In the genomic region with DNA sequence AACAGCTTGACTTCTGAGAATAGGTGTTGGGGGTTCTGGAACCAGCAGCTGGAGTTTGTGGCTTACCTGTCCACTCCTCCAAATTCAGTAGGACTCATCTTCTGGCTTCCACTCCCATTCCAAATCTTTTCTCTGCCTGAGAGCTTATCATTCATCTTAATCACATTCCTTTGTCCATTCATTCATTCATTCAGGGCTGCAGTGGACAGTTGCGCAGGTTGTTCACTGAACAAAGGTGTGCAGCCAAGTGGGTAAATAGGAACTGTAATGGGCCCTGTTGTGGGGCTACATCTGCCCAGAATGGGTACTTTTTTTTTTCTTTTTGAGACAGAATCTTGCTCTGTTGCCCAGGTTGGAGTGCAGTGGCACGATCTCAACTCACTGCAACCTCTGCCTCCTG, we compare ENCODE assay signal across 18 cellular contexts. TPM values are rescaled to one million over a fixed set of nuclear protein-coding genes. Genes with fewer than 3 reads are reported as not detected.
DNase-seq lines count a peak whose midpoint lies in the region; ATAC-seq, FAIRE-seq and TF ChIP-seq lines count a peak whose summit lies in the region.
"Had no signal": no experiment of that assay in that cellular context is flagged by ENCODE, and none has a peak within 500 bp of the region (broad histone marks: within the 10 kb centered on the region; RNA-seq: fewer than 3 reads in every experiment).

No MANE protein-coding gene starts in this region.

- H3K4me1 Mint-ChIP-seq in astrocyte (ENCODE audit: low read depth, unreplicated experiment) = peaks cover 45% of the 10 kb centered on the region

- H3K4me3 ChIP-seq in BLaER1 (no peak overlapping the region), astrocyte (ENCODE audit: insufficient read depth, low read depth, low read length) (no peak overlapping the region), right cardiac atrium (ENCODE audit: low read length) (no peak overlapping the region), skeletal muscle tissue (ENCODE audit: low read length in 3 of 3) (no peak overlapping the region)
- H3K4me3 ChIP-seq: MG63, ovary, PC-9 had no signal

- H3K27ac Mint-ChIP-seq in astrocyte (ENCODE audit: unreplicated experiment) = peak overlapping the region; percentile 87
- H3K27ac Mint-ChIP-seq: activated CD8-positive, alpha-beta T cell treated with anti-CD3 and anti-CD28 coated beads, Interleukin-2, amount 10 ng/mL, durations not matched to agents 7 days and 5 days; effector memory CD8-positive, alpha-beta T cell had no signal

- no peak overlapping the region for H2AFZ ChIP-seq in astrocyte (ENCODE audit: low read depth, low read length)
- H2AFZ ChIP-seq: PC-9 had no signal

- H3K27me3 ChIP-seq in BLaER1 (no peaks in the 10 kb centered on the region), astrocyte (ENCODE audit: insufficient read depth, low read length) (no peaks in the 10 kb centered on the region), right cardiac atrium (ENCODE audit: control insufficient read depth, insufficient read depth) (no peaks in the 10 kb centered on the region), skeletal muscle tissue (ENCODE audit: control insufficient read depth in 3 of 3, insufficient read depth in 3 of 3, low read length in 3 of 3) (no peaks in the 10 kb centered on the region)
- H3K27me3 ChIP-seq: MG63, ovary had no signal

- no peak overlapping the region for H3K4me3 Mint-ChIP-seq in astrocyte (ENCODE audit: unreplicated experiment)
- H3K4me3 Mint-ChIP-seq: activated CD8-positive, alpha-beta T cell treated with anti-CD3 and anti-CD28 coated beads, Interleukin-2, amount 10 ng/mL, durations not matched to agents 7 days and 5 days; effector memory CD8-positive, alpha-beta T cell had no signal

- 100% methylated on average over 2 of the region's 2 CpGs for WGBS in right cardiac atrium

- H3K27ac ChIP-seq in BLaER1 = peak overlapping the region; percentile 65
- peak overlapping the region; percentile 90 for H3K27ac ChIP-seq in astrocyte (ENCODE audit: low read depth, low read length)
- H3K27ac ChIP-seq in right cardiac atrium (ENCODE audit: low read length) = peak overlapping the region; percentile 87
- peak overlapping the region; percentile 76 for H3K27ac ChIP-seq in skeletal muscle tissue (ENCODE audit: low read depth, low read length)
- H3K27ac ChIP-seq: PC-9 had no signal

- intact Hi-C loops in right cardiac atrium (cut with DNase I) = loop anchor here in 2 of 4 donors (5.0 to 10.0 kb wide), 2 partner anchors 33 to 46 kb away; no protein-coding TSS in a partner anchor

- no peak for DNase-seq in astrocyte (ENCODE audit: low read depth)
- DNase-seq in right cardiac atrium = no peak
- DNase-seq in NCI-H2227 (lab: John Stamatoyannopoulos, UW; ENCODE audit: unreplicated experiment) = no peak
- no peak for DNase-seq in stimulated activated CD4-positive, alpha-beta T cell treated with anti-CD3 and anti-CD28 coated beads, Interleukin-4, amount 100 ng/mL, for 4 hours
- DNase-seq: activated CD8-positive, alpha-beta T cell treated with anti-CD3 and anti-CD28 coated beads, Interleukin-2, amount 10 ng/mL, durations not matched to agents 7 days and 5 days; effector memory CD8-positive, alpha-beta T cell; MG63; NCI-H69; ovary; PC-9; stimulated activated CD4-positive, alpha-beta T cell treated with anti-CD3 and anti-CD28 coated beads, Interleukin-15, amount 100 ng/mL, for 24 hours; WERI-Rb-1 had no signal

- H3K9ac ChIP-seq in BLaER1 (no peak overlapping the region), astrocyte (ENCODE audit: low read length) (peak overlapping the region; percentile 62), skeletal muscle tissue (ENCODE audit: low read depth in 1 of 3, low read length in 3 of 3) (no peak overlapping the region)

- H3K36me3 Mint-ChIP-seq in astrocyte (ENCODE audit: low read depth, unreplicated experiment) = no peaks in the 10 kb centered on the region

- H4K20me1 ChIP-seq in BLaER1 = no peaks in the 10 kb centered on the region
- peaks cover 7% of the 10 kb centered on the region for H4K20me1 ChIP-seq in astrocyte (ENCODE audit: insufficient read depth, low read length)

- no peaks in the 10 kb centered on the region for H3K27me3 Mint-ChIP-seq in astrocyte (ENCODE audit: low read depth, unreplicated experiment)

- H3K79me2 ChIP-seq in astrocyte (ENCODE audit: insufficient read depth, low read length) = peaks cover 13% of the 10 kb centered on the region

- TF ChIP-seq CTCF in astrocyte (IDR thresholded peaks at IDR 0.05; ENCODE audit: insufficient read depth, low read depth, low read length) = no peak

- H3K4me1 ChIP-seq in BLaER1 (peaks cover 44% of the 10 kb centered on the region), astrocyte (ENCODE audit: insufficient read depth, low read length) (peaks cover 57% of the 10 kb centered on the region), right cardiac atrium (ENCODE audit: control insufficient read depth, insufficient read depth, low read length) (peaks cover 22% of the 10 kb centered on the region), skeletal muscle tissue (ENCODE audit: control insufficient read depth in 3 of 3, insufficient read depth in 3 of 3, low read length in 3 of 3) (peaks cover 35 to 50% (median 39%) of the 10 kb centered on the region in 3 donors)

- H3K9me3 Mint-ChIP-seq in astrocyte (ENCODE audit: unreplicated experiment) = no peaks in the 10 kb centered on the region
- H3K9me3 Mint-ChIP-seq: effector memory CD8-positive, alpha-beta T cell had no signal

- FAIRE-seq in astrocyte (lab: Jason Lieb, UNC) = no peak

- H3K36me3 ChIP-seq in BLaER1 (no peaks in the 10 kb centered on the region), astrocyte (ENCODE audit: insufficient read depth, low read length) (no peaks in the 10 kb centered on the region), skeletal muscle tissue (ENCODE audit: control insufficient read depth in 3 of 3, insufficient read depth in 3 of 3, low read length in 3 of 3) (no peaks in the 10 kb centered on the region)
- H3K36me3 ChIP-seq: ovary, WERI-Rb-1 had no signal

- H3K4me2 ChIP-seq in BLaER1 (peak overlapping the region; percentile 91), astrocyte (ENCODE audit: low read length) (peak overlapping the region; percentile 60)
- H3K4me2 ChIP-seq: PC-9 had no signal

- ATAC-seq in right cardiac atrium (no peak), HG02798 (IDR thresholded peaks at IDR 0.05; ENCODE audit: poor library complexity, unreplicated experiment) (no peak), GM18511 (IDR thresholded peaks at IDR 0.05; ENCODE audit: unreplicated experiment) (no peak)
- ATAC-seq: activated CD8-positive, alpha-beta T cell treated with anti-CD3 and anti-CD28 coated beads, Interleukin-2, amount 10 ng/mL, durations not matched to agents 7 days and 5 days; effector memory CD8-positive, alpha-beta T cell had no signal

- H3K9me3 ChIP-seq in BLaER1 (no peaks in the 10 kb centered on the region), astrocyte (ENCODE audit: insufficient read depth, low read depth, low read length) (no peaks in the 10 kb centered on the region), right cardiac atrium (ENCODE audit: control insufficient read depth, low read length) (no peaks in the 10 kb centered on the region), skeletal muscle tissue (ENCODE audit: control insufficient read depth in 3 of 3, low read length in 3 of 3) (no peaks in the 10 kb centered on the region)
- H3K9me3 ChIP-seq: MG63, ovary had no signal

RNA-seq across cellular contexts. Expression of a gene that starts 3.4 kb away (rescaled TPM):
- total RNA-seq in astrocyte = 249 and 262 TPM in 2 replicates
- 100 to 1,000 TPM; 320 to 659 (median 492) TPM for total RNA-seq in right cardiac atrium
- 257 TPM for polyA plus RNA-seq in right cardiac atrium
- 152 TPM for total RNA-seq in skeletal muscle tissue

RNA-seq across cellular contexts. Expression of a gene that starts 36.3 kb away (rescaled TPM):
- not detected in 2 replicates for total RNA-seq in astrocyte
- under 1 TPM in 1 of 4 donors, not detected in 3; 0.53 TPM for total RNA-seq in right cardiac atrium
- polyA plus RNA-seq in right cardiac atrium = 0.09 TPM
- total RNA-seq in skeletal muscle tissue = not detected
- total RNA-seq: activated CD8-positive, alpha-beta T cell treated with anti-CD3 and anti-CD28 coated beads, Interleukin-2, amount 10 ng/mL, durations not matched to agents 7 days and 5 days; lung microvascular endothelial cell; PC-9; temporal lobe had no signal
- polyA plus RNA-seq: ovary had no signal
